ENCODE assay signal across 1 cellular context in genomic region chr14:76810525-76810924, GRCh38.
TF ChIP-seq lines count a peak whose summit lies in the region.

No MANE protein-coding gene starts in this region.

TF ChIP-seq in liver, 16 proteins besides CTCF, POLR2A, EP300 and RAD21 (continued from another document):
- TF ChIP-seq MAX (IDR thresholded peaks at IDR 0.05) (no peak), ATF3 (IDR thresholded peaks at IDR 0.05) (no peak), RXRA (IDR thresholded peaks at IDR 0.05) (no peak), GABPA (IDR thresholded peaks at IDR 0.05 in 1 of 2, conservative IDR thresholded peaks at IDR 0.05 in 1 of 2) (no peak)
